Comparison of ENCODE assay signal across 1 cellular context in genomic region chr4:121827851-121828250, GRCh38.
TF ChIP-seq lines count a peak whose summit lies in the region.

No MANE protein-coding gene starts in this region.

TF ChIP-seq in K562, 482 proteins besides CTCF, POLR2A, EP300 and RAD21 (continued from another document):
- TF ChIP-seq NFE2 (IDR thresholded peaks at IDR 0.05; ENCODE audit: low read depth) (0 out of 2 replicates have a peak, but pooled peaks have one; percentile 47), IRF1 (CRISPR knock-in tag; IDR thresholded peaks at IDR 0.05; ENCODE audit: borderline replicate concordance) (no peak), JUN (IDR thresholded peaks at IDR 0.05; ENCODE audit: borderline replicate concordance, low read depth, low read length) (peak; percentile 83), JUN (CRISPR knock-in tag; IDR thresholded peaks at IDR 0.05; ENCODE audit: borderline replicate concordance) (no peak), TRIM24 (IDR thresholded peaks at IDR 0.05) (peak in 1 of 2 experiments; percentile 29; a peak in 1 of 4 replicates), KDM1A (IDR thresholded peaks at IDR 0.05) (peak in 1 of 2 experiments; percentile 46; a peak in 1 of 4 replicates), ATF3 (IDR thresholded peaks at IDR 0.05) (peak; percentile 83), ATF3 (CRISPR knock-in tag; conservative IDR thresholded peaks at IDR 0.05) (no peak), ATF4 (CRISPR knock-in tag; IDR thresholded peaks at IDR 0.05) (no peak), HNRNPUL1 (IDR thresholded peaks at IDR 0.05; ENCODE audit: low read length) (no peak), ARID1B (IDR thresholded peaks at IDR 0.05) (peak; percentile 92), PYGO2 (tag; IDR thresholded peaks at IDR 0.05) (0 out of 2 replicates have a peak, but pooled peaks have one; percentile 28), ADNP (tag; IDR thresholded peaks at IDR 0.05) (peak; percentile 36; the same call in 1 of the 2 replicates), CBFA2T2 (conservative IDR thresholded peaks at IDR 0.05) (peak; percentile 46; the same call in 1 of the 2 replicates), CEBPB (tag; IDR thresholded peaks at IDR 0.05) (peak; percentile 49; the same call in 1 of the 2 replicates), FOXM1 (IDR thresholded peaks at IDR 0.05; ENCODE audit: low read depth) (0 out of 2 replicates have a peak, but pooled peaks have one; percentile 22), FOXM1 (CRISPR knock-in tag; IDR thresholded peaks at IDR 0.05; ENCODE audit: low read depth) (no peak), MTA2 (IDR thresholded peaks at IDR 0.05; ENCODE audit: low read depth) (0 out of 2 replicates have a peak, but pooled peaks have one; percentile 23), NFIC (IDR thresholded peaks at IDR 0.05) (peak; percentile 41; the same call in 1 of the 2 replicates), TAL1 (IDR thresholded peaks at IDR 0.05) (peak; percentile 62), SMARCC2 (IDR thresholded peaks at IDR 0.05; ENCODE audit: low read depth) (peak; percentile 81), DPF2 (IDR thresholded peaks at IDR 0.05) (peak; percentile 89), POLR2AphosphoS5 (IDR thresholded peaks at IDR 0.05; ENCODE audit: control insufficient read depth, insufficient read depth, low read depth, low read length) (0 out of 2 replicates have a peak, but pooled peaks have one; percentile 24), RCOR1 (IDR thresholded peaks at IDR 0.05; ENCODE audit: borderline replicate concordance in 1 of 2, low read depth in 2 of 2, low read length in 2 of 2) (peak in 1 of 2 experiments; percentile 54; a peak in 1 of 4 replicates), TEAD4 (IDR thresholded peaks at IDR 0.05; ENCODE audit: low read length) (peak; percentile 84), TEAD4 (CRISPR knock-in tag; IDR thresholded peaks at IDR 0.05; ENCODE audit: borderline replicate concordance) (no peak), ZNF133 (CRISPR knock-in tag; IDR thresholded peaks at IDR 0.05) (no peak), ARID3A (IDR thresholded peaks at IDR 0.05; ENCODE audit: borderline replicate concordance, low read depth, low read length) (0 out of 2 replicates have a peak, but pooled peaks have one; percentile 25), TAF9B (IDR thresholded peaks at IDR 0.05; ENCODE audit: partially characterized antibody) (peak; percentile 20), ZBTB7A (IDR thresholded peaks at IDR 0.05; ENCODE audit: borderline replicate concordance, control insufficient read depth, low read depth, low read length) (no peak), PML (IDR thresholded peaks at IDR 0.05; ENCODE audit: low read length) (peak; percentile 40; the same call in 1 of the 2 replicates), NCOR1 (IDR thresholded peaks at IDR 0.05) (0 out of 2 replicates have a peak, but pooled peaks have one; percentile 33), CBFA2T3 (IDR thresholded peaks at IDR 0.05) (peak; percentile 70), JUND (IDR thresholded peaks at IDR 0.05; ENCODE audit: borderline replicate concordance, low read depth, low read length) (peak; percentile 90), JUND (tag; IDR thresholded peaks at IDR 0.05; ENCODE audit: borderline replicate concordance, low read depth, low read length) (peak; percentile 74; the same call in 2 of the 3 replicates)
- TF ChIP-seq, protein P1, sequence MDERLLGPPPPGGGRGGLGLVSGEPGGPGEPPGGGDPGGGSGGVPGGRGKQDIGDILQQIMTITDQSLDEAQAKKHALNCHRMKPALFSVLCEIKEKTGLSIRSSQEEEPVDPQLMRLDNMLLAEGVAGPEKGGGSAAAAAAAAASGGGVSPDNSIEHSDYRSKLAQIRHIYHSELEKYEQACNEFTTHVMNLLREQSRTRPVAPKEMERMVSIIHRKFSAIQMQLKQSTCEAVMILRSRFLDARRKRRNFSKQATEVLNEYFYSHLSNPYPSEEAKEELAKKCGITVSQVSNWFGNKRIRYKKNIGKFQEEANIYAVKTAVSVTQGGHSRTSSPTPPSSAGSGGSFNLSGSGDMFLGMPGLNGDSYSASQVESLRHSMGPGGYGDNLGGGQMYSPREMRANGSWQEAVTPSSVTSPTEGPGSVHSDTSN (CRISPR knock-in tag; IDR thresholded peaks at IDR 0.05; ENCODE audit: low read depth) = no peak
- TF ChIP-seq, protein P1 (tag; conservative IDR thresholded peaks at IDR 0.05; ENCODE audit: low read depth) = peak; percentile 90
- TF ChIP-seq, protein P2, sequence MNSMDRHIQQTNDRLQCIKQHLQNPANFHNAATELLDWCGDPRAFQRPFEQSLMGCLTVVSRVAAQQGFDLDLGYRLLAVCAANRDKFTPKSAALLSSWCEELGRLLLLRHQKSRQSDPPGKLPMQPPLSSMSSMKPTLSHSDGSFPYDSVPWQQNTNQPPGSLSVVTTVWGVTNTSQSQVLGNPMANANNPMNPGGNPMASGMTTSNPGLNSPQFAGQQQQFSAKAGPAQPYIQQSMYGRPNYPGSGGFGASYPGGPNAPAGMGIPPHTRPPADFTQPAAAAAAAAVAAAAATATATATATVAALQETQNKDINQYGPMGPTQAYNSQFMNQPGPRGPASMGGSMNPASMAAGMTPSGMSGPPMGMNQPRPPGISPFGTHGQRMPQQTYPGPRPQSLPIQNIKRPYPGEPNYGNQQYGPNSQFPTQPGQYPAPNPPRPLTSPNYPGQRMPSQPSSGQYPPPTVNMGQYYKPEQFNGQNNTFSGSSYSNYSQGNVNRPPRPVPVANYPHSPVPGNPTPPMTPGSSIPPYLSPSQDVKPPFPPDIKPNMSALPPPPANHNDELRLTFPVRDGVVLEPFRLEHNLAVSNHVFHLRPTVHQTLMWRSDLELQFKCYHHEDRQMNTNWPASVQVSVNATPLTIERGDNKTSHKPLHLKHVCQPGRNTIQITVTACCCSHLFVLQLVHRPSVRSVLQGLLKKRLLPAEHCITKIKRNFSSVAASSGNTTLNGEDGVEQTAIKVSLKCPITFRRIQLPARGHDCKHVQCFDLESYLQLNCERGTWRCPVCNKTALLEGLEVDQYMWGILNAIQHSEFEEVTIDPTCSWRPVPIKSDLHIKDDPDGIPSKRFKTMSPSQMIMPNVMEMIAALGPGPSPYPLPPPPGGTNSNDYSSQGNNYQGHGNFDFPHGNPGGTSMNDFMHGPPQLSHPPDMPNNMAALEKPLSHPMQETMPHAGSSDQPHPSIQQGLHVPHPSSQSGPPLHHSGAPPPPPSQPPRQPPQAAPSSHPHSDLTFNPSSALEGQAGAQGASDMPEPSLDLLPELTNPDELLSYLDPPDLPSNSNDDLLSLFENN (IDR thresholded peaks at IDR 0.05; ENCODE audit: low read depth in 2 of 2, low read length in 2 of 2) = peak in 1 of 2 experiments; percentile 73; a peak in 2 of 4 replicates
- TF ChIP-seq, protein P3, sequence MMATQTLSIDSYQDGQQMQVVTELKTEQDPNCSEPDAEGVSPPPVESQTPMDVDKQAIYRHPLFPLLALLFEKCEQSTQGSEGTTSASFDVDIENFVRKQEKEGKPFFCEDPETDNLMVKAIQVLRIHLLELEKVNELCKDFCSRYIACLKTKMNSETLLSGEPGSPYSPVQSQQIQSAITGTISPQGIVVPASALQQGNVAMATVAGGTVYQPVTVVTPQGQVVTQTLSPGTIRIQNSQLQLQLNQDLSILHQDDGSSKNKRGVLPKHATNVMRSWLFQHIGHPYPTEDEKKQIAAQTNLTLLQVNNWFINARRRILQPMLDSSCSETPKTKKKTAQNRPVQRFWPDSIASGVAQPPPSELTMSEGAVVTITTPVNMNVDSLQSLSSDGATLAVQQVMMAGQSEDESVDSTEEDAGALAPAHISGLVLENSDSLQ (IDR thresholded peaks at IDR 0.05) = 0 out of 2 replicates have a peak, but pooled peaks have one; percentile 39
